ENCODE assay signal across 31 cellular contexts in the genomic region with DNA sequence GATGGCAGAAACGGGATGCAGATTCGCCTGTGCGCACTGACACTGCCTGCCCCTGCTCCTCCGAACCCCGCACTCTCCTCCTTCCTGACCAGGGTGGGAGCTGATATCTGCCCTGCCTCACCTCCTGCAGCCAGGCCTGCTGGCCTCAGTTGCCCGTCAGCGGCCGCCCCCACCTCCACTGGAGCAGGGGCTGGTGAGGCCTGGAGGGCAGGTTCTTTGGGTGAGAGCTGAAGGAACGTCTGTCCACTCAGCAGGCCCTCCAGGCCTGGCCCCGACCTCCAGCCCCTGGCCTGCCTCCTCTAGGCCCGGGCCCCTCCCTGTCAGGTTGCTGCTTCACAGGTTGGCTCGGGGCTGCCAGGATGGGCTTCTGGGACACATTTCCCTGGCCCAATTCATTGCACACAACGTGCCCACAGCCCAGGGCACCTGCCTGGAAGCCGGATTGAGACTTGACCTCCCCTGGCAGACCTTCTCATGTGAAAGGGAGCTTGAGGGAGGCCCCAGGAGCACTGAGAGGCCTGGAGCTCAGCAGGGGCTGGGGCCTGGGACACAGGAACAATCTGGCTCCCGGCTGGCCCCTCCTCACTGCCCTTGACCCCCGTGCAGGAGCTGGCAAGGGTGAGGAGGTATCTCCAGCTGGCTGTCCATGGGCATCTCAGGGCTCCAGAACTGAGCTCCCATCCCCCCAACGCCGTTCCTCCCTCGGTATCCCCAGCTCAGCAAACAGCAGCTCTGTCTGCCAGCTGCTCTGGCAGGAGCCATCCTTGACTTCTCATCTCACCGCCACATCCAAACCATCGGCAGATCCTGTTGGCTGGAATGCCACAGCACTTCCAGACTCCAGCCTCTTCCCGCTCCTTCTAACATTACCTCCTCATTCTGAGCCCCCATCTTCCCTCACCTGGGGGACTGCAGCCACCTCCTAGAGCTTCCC. TPM values are rescaled to one million over a fixed set of nuclear protein-coding genes. Genes with fewer than 3 reads are reported as not detected.
DNase-seq lines count a peak whose midpoint lies in the region; ATAC-seq, FAIRE-seq and TF ChIP-seq lines count a peak whose summit lies in the region.
"Had no signal": no experiment of that assay in that cellular context is flagged by ENCODE, and none has a peak within 500 bp of the region (broad histone marks: within the 10 kb centered on the region; RNA-seq: fewer than 3 reads in every experiment).

No MANE protein-coding gene starts in this region.

- intact Hi-C loops in K562 (cut with micrococcal nuclease) (no loop called here), lower lobe of right lung (cut with DNase I) (no loop called here)

- BruUV-seq in K562 (replicated peaks; lab: Mats Ljungman, UMichigan), result no TSS peak

- TF ChIP-seq EP300 in K562 (IDR thresholded peaks at IDR 0.05; ENCODE audit: low read length), result no peak
- no peak for TF ChIP-seq EP300 in suprapubic skin (IDR thresholded peaks at IDR 0.05)

- DNase-seq in RWPE2 (ENCODE audit: low spot score), result peak; percentile 60
- no peak for DNase-seq in K562 (ENCODE audit: extremely low read depth in 1 of 4, low spot score in 3 of 4)
- DNase-seq in lower lobe of right lung, result peak; percentile 31
- DNase-seq in suprapubic skin (ENCODE audit: low spot score in 2 of 2), result peak; percentile 41 to 74
- no peak for DNase-seq in HK-2 (ENCODE audit: unreplicated experiment)
- no peak for DNase-seq in NCI-H2107 treated with DMSO at 0.1 percent for 48 hours (lab: John Stamatoyannopoulos, UW; ENCODE audit: unreplicated experiment)
- DNase-seq: activated CD4-positive, alpha-beta T cell treated with anti-CD3 and anti-CD28 coated beads, Interleukin-2, amount 10 ng/mL, durations not matched to agents 7 days and 5 days; activated effector memory CD4-positive, alpha-beta T cell treated with Interleukin-2 at 50 U/mL for 16 hours; activated naive CD8-positive, alpha-beta T cell treated with anti-CD3 and anti-CD28 coated beads for 36 hours; EL; KG1; mucosa of descending colon; NCI-H1105 treated with DMSO at 0.1 percent for 48 hours; NCI-H187 treated with DMSO at 0.1 percent for 48 hours; NCI-H526; NK-92 treated with Interleukin-12 subunit alpha and Interleukin-12 subunit beta, amount 100 ng/mL, for 24 hours; stimulated activated CD4-positive, alpha-beta T cell treated with anti-CD3 and anti-CD28 coated beads, Interleukin-4, amount 100 ng/mL, for 1 hour; T-helper 2 cell had no signal

- H3K9ac ChIP-seq in K562 (ENCODE audit: insufficient read depth in 1 of 2, low read depth in 2 of 2, low read length in 2 of 2), result peak overlapping the region; percentile 15 to 45; a peak in 2 of 4 replicates
- H3K9ac ChIP-seq: BLaER1 treated with 17β-estradiol and CSF1 and Interleukin-3, amounts not matched to agents 10 nM and 100 nM had no signal

- ATAC-seq in RWPE2 (ENCODE audit: low read depth) (no peak), K562 (no peak), lower lobe of right lung (no peak), HG03565 (IDR thresholded peaks at IDR 0.05; ENCODE audit: unreplicated experiment) (no peak)
- ATAC-seq: mucosa of descending colon; natural killer cell treated with Interleukin-12 subunit alpha and Interleukin-12 subunit beta and Interleukin-15 and Interleukin-18, amount 100 ng/mL, for 72 hours; pancreas; right cardiac atrium had no signal

- CTCF ChIA-PET in K562 (lab: Yijun Ruan, JAX; ENCODE audit: low intra/inter-chr PET ratio), result interaction anchor here (0.5 kb wide), 1 partner anchor 728 kb away, joined by 3 read pairs; no protein-coding TSS in a partner anchor

- no peaks in the 10 kb centered on the region for H3K9me3 ChIP-seq in RWPE2 (ENCODE audit: severe bottlenecking)
- no peaks in the 10 kb centered on the region for H3K9me3 ChIP-seq in K562 (replicated peaks; ENCODE audit: control insufficient read depth, insufficient read depth, low read depth, low read length)
- H3K9me3 ChIP-seq in lower lobe of right lung, result no peaks in the 10 kb centered on the region
- no peaks in the 10 kb centered on the region for H3K9me3 ChIP-seq in suprapubic skin
- H3K9me3 ChIP-seq: ascending aorta; BLaER1 treated with 17β-estradiol and CSF1 and Interleukin-3, amounts not matched to agents 10 nM and 100 nM; mucosa of descending colon; pancreas; tibial nerve had no signal

- FAIRE-seq in K562 (lab: Jason Lieb, UNC), result no peak
- FAIRE-seq: frontal cortex, H54, pancreas had no signal

- H3K9me1 ChIP-seq in K562 (ENCODE audit: control insufficient read depth, insufficient read depth, low read length), result peaks cover 4% of the 10 kb centered on the region

- TF ChIP-seq RAD21 in K562 (CRISPR knock-in tag; conservative IDR thresholded peaks at IDR 0.05 in 1 of 2, IDR thresholded peaks at IDR 0.05 in 1 of 2), result no peak

- H3K4me3 ChIP-seq in RWPE2 (ENCODE audit: severe bottlenecking), result no peak overlapping the region
- H3K4me3 ChIP-seq in K562, result no peak overlapping the region
- no peak overlapping the region for H3K4me3 ChIP-seq in lower lobe of right lung
- H3K4me3 ChIP-seq in suprapubic skin, result no peak overlapping the region
- H3K4me3 ChIP-seq: ascending aorta; BLaER1 treated with 17β-estradiol and CSF1 and Interleukin-3, amounts not matched to agents 10 nM and 100 nM; lung; mucosa of descending colon; pancreas; tibial nerve had no signal

- no peak for TF ChIP-seq POLR2A in K562 (conservative IDR thresholded peaks at IDR 0.05)
- TF ChIP-seq POLR2A in suprapubic skin (IDR thresholded peaks at IDR 0.05), result no peak

- H3K4me2 ChIP-seq in K562 (ENCODE audit: insufficient read depth, low read length), result no peak overlapping the region; the same call in 1 of the 2 replicates
- H3K4me2 ChIP-seq: BLaER1 treated with 17β-estradiol and CSF1 and Interleukin-3, amounts not matched to agents 10 nM and 100 nM had no signal

- POLR2A ChIA-PET in K562 (lab: Yijun Ruan, JAX), result interaction anchor here (0.5 to 1.6 kb wide), 5 partner anchors 9 to 453 kb away, joined by 3 to 8 read pairs (median 4); no protein-coding TSS in a partner anchor

- H3K36me3 ChIP-seq in RWPE2 (ENCODE audit: low read depth), result no peaks in the 10 kb centered on the region
- no peaks in the 10 kb centered on the region for H3K36me3 ChIP-seq in K562 (ENCODE audit: control insufficient read depth, insufficient read depth, low read length)
- no peaks in the 10 kb centered on the region for H3K36me3 ChIP-seq in lower lobe of right lung
- H3K36me3 ChIP-seq in suprapubic skin, result no peaks in the 10 kb centered on the region
- H3K36me3 ChIP-seq: ascending aorta; BLaER1 treated with 17β-estradiol and CSF1 and Interleukin-3, amounts not matched to agents 10 nM and 100 nM; pancreas; tibial nerve had no signal

- H2AFZ ChIP-seq in K562 (ENCODE audit: low read depth, low read length), result peak overlapping the region; percentile 46

- H3K27me3 ChIP-seq in RWPE2 (ENCODE audit: insufficient read depth, poor library complexity, severe bottlenecking) (no peaks in the 10 kb centered on the region), K562 (ENCODE audit: control insufficient read depth in 2 of 2, insufficient read depth in 2 of 2, low read length in 2 of 2) (no peaks in the 10 kb centered on the region), lower lobe of right lung (ENCODE audit: low read depth) (peaks cover 30% of the 10 kb centered on the region), suprapubic skin (peaks cover 19% of the 10 kb centered on the region)
- H3K27me3 ChIP-seq: ascending aorta; BLaER1 treated with 17β-estradiol and CSF1 and Interleukin-3, amounts not matched to agents 10 nM and 100 nM; pancreas had no signal

- no peaks in the 10 kb centered on the region for H3K79me2 ChIP-seq in K562 (ENCODE audit: control insufficient read depth, insufficient read depth, low read length)

- in situ Hi-C loops in K562 (cut with MboI), result no loop called here

- H4K20me1 ChIP-seq in K562 (replicated peaks; ENCODE audit: control insufficient read depth, insufficient read depth, low read length), result no peaks in the 10 kb centered on the region
- H4K20me1 ChIP-seq: BLaER1 treated with 17β-estradiol and CSF1 and Interleukin-3, amounts not matched to agents 10 nM and 100 nM had no signal

- 65% methylated on average over 22 of the region's 22 CpGs for whole genome bisulfite sequencing in K562 (ENCODE audit: insufficient coverage, low coverage, missing lambda C conversion rate)
- 100% methylated on average over 3 of the region's 22 CpGs for WGBS in suprapubic skin

- TF ChIP-seq CTCF in RWPE2 (IDR thresholded peaks at IDR 0.05; ENCODE audit: poor library complexity, severe bottlenecking) (no peak), K562 (IDR thresholded peaks at IDR 0.05 in 2 of 3, conservative IDR thresholded peaks at IDR 0.05 in 1 of 3; ENCODE audit: insufficient read depth in 2 of 3, low read depth in 1 of 3, low read length in 3 of 3) (no peak), lower lobe of right lung (IDR thresholded peaks at IDR 0.05) (no peak), suprapubic skin (IDR thresholded peaks at IDR 0.05) (no peak)

- H3K4me1 ChIP-seq in RWPE2 (ENCODE audit: insufficient read depth, poor library complexity, severe bottlenecking), result no peaks in the 10 kb centered on the region
- H3K4me1 ChIP-seq in K562 (replicated peaks in 1 of 2; ENCODE audit: control insufficient read depth in 2 of 2, insufficient read depth in 2 of 2, low read length in 2 of 2), result peaks cover 20 to 50% of the 10 kb centered on the region in 2 experiments; a peak in 4 of 5 replicates
- no peaks in the 10 kb centered on the region for H3K4me1 ChIP-seq in lower lobe of right lung
- peaks cover 5% of the 10 kb centered on the region for H3K4me1 ChIP-seq in suprapubic skin
- H3K4me1 ChIP-seq: ascending aorta, pancreas had no signal

- H3K27ac ChIP-seq in RWPE2 (ENCODE audit: poor library complexity, severe bottlenecking) (no peak overlapping the region), K562 (ENCODE audit: extremely low read depth, low read depth, low read length) (no peak overlapping the region), lower lobe of right lung (no peak overlapping the region), suprapubic skin (no peak overlapping the region)
- H3K27ac ChIP-seq: ascending aorta; BLaER1 treated with 17β-estradiol and CSF1 and Interleukin-3, amounts not matched to agents 10 nM and 100 nM; pancreas; tibial nerve had no signal

RNA-seq across cellular contexts. Expression of a gene that starts 39.5 kb away (rescaled TPM):
- total RNA-seq in K562 (2011; cell fraction: chromatin; rRNA removed; ENCODE audit: low replicate concordance), result not detected in 2 replicates
- 0.13 TPM in 1 of 2 replicates, not detected in the other for total RNA-seq in K562 (2011; cell fraction: nucleolus; rRNA removed)
- 0.29 TPM in 1 of 2 replicates, not detected in the other for total RNA-seq in K562 (2011; cell fraction: nucleoplasm; rRNA removed)
- total RNA-seq in K562 (2014; rRNA removed), result 0.08 TPM in 1 of 2 replicates, not detected in the other
- not detected in 2 replicates for total RNA-seq in K562 (2014; rRNA removed; fragmentation: Illumina TruSeq; extraction: Trizol)
- 0.11 and 0.15 TPM in 2 replicates for total RNA-seq in K562 (2015; rRNA removed; fragmentation: Illumina TruSeq; extraction: Trizol)
- total RNA-seq in K562 (2021), result 0.11 and 0.16 TPM in 2 replicates
- polyA plus RNA-seq in K562 (2011; rRNA removed), result 0.04 and 0.08 TPM in 2 replicates
- polyA plus RNA-seq in K562 (2011; cell fraction: cytosol; rRNA removed), result 0.13 and 0.16 TPM in 2 replicates
- 0.23 and 0.35 TPM in 2 replicates for polyA plus RNA-seq in K562 (2011; cell fraction: nucleus; rRNA removed)
- 0.05 TPM in 1 of 2 replicates, not detected in the other for polyA plus RNA-seq in K562 (2012)
- polyA plus RNA-seq in K562 (2014; fragmentation: Illumina TruSeq; extraction: Trizol), result 0.10 TPM in 1 of 2 replicates, not detected in the other
- polyA plus RNA-seq in K562 (2014; fragmentation: Nextera tagmentation; extraction: Ambion mirVana), result not detected
- 0.08 and 0.12 TPM in 2 replicates for polyA plus RNA-seq in K562 (2014; rRNA removed)
- not detected in 2 replicates for polyA minus RNA-seq in K562 (2011; rRNA and poly(A)+ RNA removed)
- not detected in 2 replicates for polyA minus RNA-seq in K562 (2011; cell fraction: cytosol; rRNA and poly(A)+ RNA removed)
- polyA minus RNA-seq in K562 (2011; cell fraction: nucleus; rRNA and poly(A)+ RNA removed), result not detected in 2 replicates
- total RNA-seq in lower lobe of right lung, result 3.5 TPM
- 10 to 100 TPM; 25.0 to 45.9 (median 32.3) TPM for total RNA-seq in suprapubic skin
- total RNA-seq: activated CD4-positive, alpha-beta T cell treated with anti-CD3 and anti-CD28 coated beads, Interleukin-2, amount 10 ng/mL, durations not matched to agents 7 days and 5 days; activated CD8-positive, alpha-beta memory T cell treated with anti-CD3 and anti-CD28 coated beads for 36 hours; activated naive CD8-positive, alpha-beta T cell treated with anti-CD3 and anti-CD28 coated beads for 36 hours; ascending aorta; frontal cortex; kidney epithelial cell; MCF 10A; natural killer cell treated with Interleukin-12 subunit alpha and Interleukin-12 subunit beta and Interleukin-15 and Interleukin-18, amount 100 ng/mL, for 72 hours; tibial nerve had no signal

RNA-seq across cellular contexts. Expression of a gene that starts 50.8 kb away (rescaled TPM):
- total RNA-seq in K562 (2011; cell fraction: chromatin; rRNA removed; ENCODE audit: low replicate concordance), result 1.5 and 2.1 TPM in 2 replicates
- 1.2 and 1.3 TPM in 2 replicates for total RNA-seq in K562 (2011; cell fraction: nucleolus; rRNA removed)
- total RNA-seq in K562 (2011; cell fraction: nucleoplasm; rRNA removed), result 0.99 and 1.1 TPM in 2 replicates
- total RNA-seq in K562 (2014; rRNA removed) (0.41 and 0.45 TPM in 2 replicates), K562 (2014; rRNA removed; fragmentation: Illumina TruSeq; extraction: Trizol) (0.10 and 0.29 TPM in 2 replicates), K562 (2015; rRNA removed; fragmentation: Illumina TruSeq; extraction: Trizol) (0.22 and 0.23 TPM in 2 replicates), K562 (2021) (0.98 and 1.7 TPM in 2 replicates), lower lobe of right lung (not detected), suprapubic skin (under 1 TPM in 2 of 4 donors, not detected in 2; 0.11 to 0.40 TPM)
- polyA plus RNA-seq in K562 (2011; rRNA removed) (1.1 and 1.4 TPM in 2 replicates), K562 (2014; fragmentation: Illumina TruSeq; extraction: Trizol) (0.79 and 1.4 TPM in 2 replicates), K562 (2014; fragmentation: Nextera tagmentation; extraction: Ambion mirVana) (under 1 TPM; 0.01 to 0.03 TPM), K562 (2014; rRNA removed) (0.98 and 1.2 TPM in 2 replicates)
- 1.2 and 1.6 TPM in 2 replicates for polyA plus RNA-seq in K562 (2011; cell fraction: cytosol; rRNA removed)
- 2.2 and 3.4 TPM in 2 replicates for polyA plus RNA-seq in K562 (2011; cell fraction: nucleus; rRNA removed)
- 0.90 and 1.2 TPM in 2 replicates for polyA plus RNA-seq in K562 (2012)
- polyA minus RNA-seq in K562 (2011; rRNA and poly(A)+ RNA removed), result 0.98 and 1.1 TPM in 2 replicates
- 0.95 and 1.7 TPM in 2 replicates for polyA minus RNA-seq in K562 (2011; cell fraction: cytosol; rRNA and poly(A)+ RNA removed)
- 0.67 and 1.9 TPM in 2 replicates for polyA minus RNA-seq in K562 (2011; cell fraction: nucleus; rRNA and poly(A)+ RNA removed)
- total RNA-seq: ascending aorta, MCF 10A had no signal

Comparison
In these comparisons a context has a peak if more than half of its experiments do, and no peak if none do; other contexts are left out.
1. DNase-seq: peak in RWPE2 (single experiment), lower lobe of right lung (single experiment) and suprapubic skin (2 of 2); none in K562 (0 of 4), HK-2 (single experiment) and NCI-H2107 treated with DMSO at 0.1 percent for 48 hours (single experiment).